Comparison of ENCODE assay signal across 9 cellular contexts in genomic region chr2:238108423-238109201, GRCh38. TPM values are rescaled to one million over a fixed set of nuclear protein-coding genes. Genes with fewer than 3 reads are reported as not detected.
A peak's percentile ranks its signal among the peaks of the same experiment; 100 is the strongest.
DNase-seq lines count a peak whose midpoint lies in the region; ATAC-seq, FAIRE-seq and TF ChIP-seq lines count a peak whose summit lies in the region.
"Had no signal": no experiment of that assay in that cellular context is flagged by ENCODE, and none has a peak within 500 bp of the region (broad histone marks: within the 10 kb centered on the region; RNA-seq: fewer than 3 reads in every experiment).

No MANE protein-coding gene starts in this region.

- no peaks in the 10 kb centered on the region for H3K4me1 ChIP-seq in IMR-90 (ENCODE audit: control insufficient read depth, insufficient read depth, low read length)
- H3K4me1 ChIP-seq in H1 (replicated peaks in 1 of 4; ENCODE audit: control insufficient read depth in 3 of 4, insufficient read depth in 4 of 4, low read length in 3 of 4): peaks cover 0 to 16% (median 7%) of the 10 kb centered on the region in 4 experiments; a peak in 6 of 7 replicates
- peaks cover 5% of the 10 kb centered on the region for H3K4me1 ChIP-seq in CD8-positive, alpha-beta T cell (ENCODE audit: insufficient read depth, low read length)

- H3K36me3 Mint-ChIP-seq in CD8-positive, alpha-beta T cell: no peaks in the 10 kb centered on the region

- H2BK5ac ChIP-seq in IMR-90 (ENCODE audit: low read depth, low read length, poor library complexity, severe bottlenecking) (no peak overlapping the region), H1 (ENCODE audit: low read depth, low read length) (peak overlapping the region; percentile 44; the same call in 1 of the 2 replicates)

- no peak overlapping the region for H2AK9ac ChIP-seq in IMR-90 (replicated peaks; ENCODE audit: low read depth, low read length, poor library complexity)

- H3K36me3 ChIP-seq in IMR-90 (ENCODE audit: control insufficient read depth, insufficient read depth, low read length) (no peaks in the 10 kb centered on the region), H1 (ENCODE audit: control insufficient read depth in 2 of 4, insufficient read depth in 4 of 4, low read length in 3 of 4) (no peaks in the 10 kb centered on the region)
- H3K36me3 ChIP-seq in CD8-positive, alpha-beta T cell (ENCODE audit: insufficient read depth, low read length): no peaks in the 10 kb centered on the region

- no peak overlapping the region for H4K8ac ChIP-seq in IMR-90 (ENCODE audit: low read depth in 2 of 2, low read length in 2 of 2)
- H4K8ac ChIP-seq in H1 (ENCODE audit: extremely low read depth, insufficient read depth, low read length): no peak overlapping the region

- no peak overlapping the region for H3K18ac ChIP-seq in IMR-90 (ENCODE audit: low read depth, low read length)
- H3K18ac ChIP-seq in H1 (ENCODE audit: extremely low read depth, low read length): no peak overlapping the region

- BruUV-seq in IMR-90 (replicated peaks; lab: Mats Ljungman, UMichigan): no TSS peak

- H3K79me2 ChIP-seq in H1 (ENCODE audit: control insufficient read depth in 1 of 2, insufficient read depth in 2 of 2, low read length in 2 of 2): no peaks in the 10 kb centered on the region

- H3K4me1 Mint-ChIP-seq in CD8-positive, alpha-beta T cell (ENCODE audit: low read depth): peaks cover 4% of the 10 kb centered on the region

- TF ChIP-seq POLR2A in IMR-90 (IDR thresholded peaks at IDR 0.05; ENCODE audit: low read depth, low read length) (no peak), H1 (IDR thresholded peaks at IDR 0.05; ENCODE audit: control extremely low read depth in 1 of 2, low read depth in 2 of 2, low read length in 2 of 2) (no peak)

- H3K4ac ChIP-seq in IMR-90 (ENCODE audit: low read depth, low read length): no peak overlapping the region
- H3K4ac ChIP-seq in H1 (replicated peaks; ENCODE audit: insufficient read length, low read depth, low read length): no peak overlapping the region

- H2BK15ac ChIP-seq in IMR-90 (ENCODE audit: low read depth, low read length) (no peak overlapping the region), H1 (ENCODE audit: low read length) (peak overlapping the region; percentile 63; the same call in 1 of the 2 replicates)

- H3K4me3 ChIP-seq in IMR-90 (ENCODE audit: insufficient read depth, low read depth, low read length) (no peak overlapping the region), H1 (ENCODE audit: extremely low read depth in 1 of 4, insufficient read depth in 2 of 4, low read depth in 3 of 4, low read length in 4 of 4) (no peak overlapping the region)
- H3K4me3 ChIP-seq in CD8-positive, alpha-beta T cell (ENCODE audit: low read depth, low read length): no peak overlapping the region

- no peak overlapping the region for H2AK5ac ChIP-seq in IMR-90 (ENCODE audit: low read depth, low read length)
- no peak overlapping the region for H2AK5ac ChIP-seq in H1 (ENCODE audit: low read depth, low read length)

- H3K4me2 ChIP-seq in IMR-90 (ENCODE audit: low read depth, low read length) (no peak overlapping the region), H1 (ENCODE audit: insufficient read depth in 1 of 2, low read depth in 2 of 2, low read length in 2 of 2) (no peak overlapping the region)

- H3K9ac ChIP-seq in IMR-90 (ENCODE audit: low read depth, low read length) (no peak overlapping the region), H1 (replicated peaks in 1 of 4; ENCODE audit: extremely low read depth in 1 of 4, low read depth in 3 of 4, low read length in 3 of 4) (no peak overlapping the region)

- H3K4me3 Mint-ChIP-seq in CD8-positive, alpha-beta T cell: no peak overlapping the region
- H3K4me3 Mint-ChIP-seq: activated naive CD4-positive, alpha-beta T cell treated with anti-CD3 and anti-CD28 coated beads, Interleukin-2, amount 50 U/mL, for 24 hours had no signal

- no peak for TF ChIP-seq CTCF in IMR-90 (conservative IDR thresholded peaks at IDR 0.05; ENCODE audit: low read depth, low read length)
- TF ChIP-seq CTCF in H1 (IDR thresholded peaks at IDR 0.05; ENCODE audit: control extremely low read depth in 1 of 3, insufficient read depth in 1 of 3, low read depth in 1 of 3, low read length in 3 of 3): no peak
- TF ChIP-seq CTCF in CD8-positive, alpha-beta T cell (IDR thresholded peaks at IDR 0.05): no peak

- ATAC-seq in GM19328 (IDR thresholded peaks at IDR 0.05; ENCODE audit: unreplicated experiment) (peak; percentile 45), IMR-90 (ENCODE audit: low read depth) (peak; percentile 17; the same call in 1 of the 2 replicates), GM18519 (IDR thresholded peaks at IDR 0.05; ENCODE audit: low FRiP score, unreplicated experiment) (no peak)
- no peak for ATAC-seq in CD8-positive, alpha-beta T cell

- no peak overlapping the region for H2BK120ac ChIP-seq in IMR-90 (ENCODE audit: low read depth, low read length)
- H2BK120ac ChIP-seq in H1 (replicated peaks; ENCODE audit: low read depth, low read length): no peak overlapping the region

- H3K27me3 ChIP-seq in IMR-90 (ENCODE audit: control insufficient read depth, insufficient read depth, low read length) (no peaks in the 10 kb centered on the region; the same call in 1 of the 2 replicates), H1 (replicated peaks in 1 of 4; ENCODE audit: control insufficient read depth in 3 of 4, extremely low read depth in 1 of 4, insufficient read depth in 3 of 4, low read length in 3 of 4) (no peaks in the 10 kb centered on the region; a peak in 1 of 7 replicates)
- no peaks in the 10 kb centered on the region for H3K27me3 ChIP-seq in CD8-positive, alpha-beta T cell (ENCODE audit: insufficient read depth, low read length)

- 84% methylated on average over 4 of the region's 20 CpGs; no CpG with 5 or more reads in 1 of the 2 experiments for WGBS in IMR-90 (ENCODE audit: extremely low coverage in 2 of 2, insufficient read length in 1 of 2), 2 experiments
- 68% methylated on average over 20 of the region's 20 CpGs; no CpG with 5 or more reads in 1 of the 2 experiments for WGBS in H1 (ENCODE audit: extremely low coverage in 1 of 2, insufficient coverage in 1 of 2, insufficient read length in 1 of 2, insufficient replicate concordance in 2 of 2, low coverage in 1 of 2, low lambda C conversion rate in 2 of 2, missing lambda C conversion rate in 1 of 2), 2 experiments

- H3K56ac ChIP-seq in IMR-90 (ENCODE audit: extremely low read depth, insufficient read depth, low read length) (no peak overlapping the region), H1 (replicated peaks; ENCODE audit: insufficient read length, low read depth, low read length) (no peak overlapping the region)

- no peak for FAIRE-seq in H1 (lab: Jason Lieb, UNC)

- no peaks in the 10 kb centered on the region for H3K9me1 ChIP-seq in IMR-90 (ENCODE audit: insufficient read depth, low read length)

- no peak for TF ChIP-seq RAD21 in IMR-90 (IDR thresholded peaks at IDR 0.05; ENCODE audit: low read length)
- no peak for TF ChIP-seq RAD21 in H1 (IDR thresholded peaks at IDR 0.05 in 1 of 2, conservative IDR thresholded peaks at IDR 0.05 in 1 of 2; ENCODE audit: low read depth in 2 of 2, low read length in 2 of 2)

- H3K79me1 ChIP-seq in IMR-90 (ENCODE audit: low read depth in 1 of 2, low read length in 2 of 2): no peaks in the 10 kb centered on the region
- H3K79me1 ChIP-seq in H1 (ENCODE audit: low read depth, low read length): no peaks in the 10 kb centered on the region

- DNase-seq in DMS53 treated with DMSO at 0.1 percent for 48 hours (lab: John Stamatoyannopoulos, UW; ENCODE audit: unreplicated experiment): peak; percentile 81
- DNase-seq in IMR-90: no peak
- peak in 1 of 2 experiments; percentile 73 for DNase-seq in H1 (ENCODE audit: low read depth in 1 of 2, low spot score in 2 of 2)
- DNase-seq in hypothalamus (lab: John Stamatoyannopoulos, UW): no peak
- DNase-seq in effector CD8-positive, alpha-beta T cell (lab: John Stamatoyannopoulos, UW): no peak
- no peak for DNase-seq in CD8-positive, alpha-beta T cell

- no peak overlapping the region for H2AFZ ChIP-seq in IMR-90 (replicated peaks; ENCODE audit: low read length, poor library complexity)
- H2AFZ ChIP-seq in H1 (ENCODE audit: low read length): peak overlapping the region; percentile 0; the same call in 1 of the 2 replicates

- no peaks in the 10 kb centered on the region; the same call in 1 of the 2 replicates for H3K23me2 ChIP-seq in H1 (ENCODE audit: low read depth, low read length)

- POLR2A ChIA-PET in IMR-90 (lab: Charles Lee; ENCODE audit: unreplicated experiment) (no interaction called here), H1 (lab: Charles Lee; ENCODE audit: partially characterized antibody) (interaction anchor here (0.6 to 2.3 kb wide), 7 partner anchors 9 to 185 kb away, joined by 3 to 23 read pairs (median 3); partner anchors contain the start of genes ESPNL and SCLY)
- POLR2A ChIA-PET in CD8-positive, alpha-beta T cell (lab: Charles Lee): no interaction called here

- H3K14ac ChIP-seq in IMR-90 (replicated peaks; ENCODE audit: low read depth, low read length) (no peak overlapping the region), H1 (ENCODE audit: insufficient read length) (no peak overlapping the region)

- H3K27ac ChIP-seq in IMR-90 (ENCODE audit: insufficient read depth, low read length): no peak overlapping the region
- H3K27ac ChIP-seq in H1 (ENCODE audit: low read depth, low read length): no peak overlapping the region
- H3K27ac ChIP-seq in CD8-positive, alpha-beta T cell (ENCODE audit: low read depth, low read length): no peak overlapping the region

- H4K5ac ChIP-seq in IMR-90 (ENCODE audit: low read depth, low read length) (no peak overlapping the region), H1 (ENCODE audit: insufficient read length, low read depth, low read length) (no peak overlapping the region)

- H3K27ac Mint-ChIP-seq in CD8-positive, alpha-beta T cell: no peak overlapping the region
- H3K27ac Mint-ChIP-seq: activated naive CD4-positive, alpha-beta T cell treated with anti-CD3 and anti-CD28 coated beads, Interleukin-2, amount 50 U/mL, for 24 hours had no signal

- CTCF ChIA-PET in IMR-90 (lab: Yijun Ruan, JAX) (no interaction called here), H1 (lab: Charles Lee; ENCODE audit: partially characterized antibody) (interaction anchor here (0.7 to 5.0 kb wide), 11 partner anchors 10 to 537 kb away, joined by 3 to 24 read pairs (median 4); partner anchors contain the start of genes ESPNL and KLHL30)
- CTCF ChIA-PET in CD8-positive, alpha-beta T cell (lab: Charles Lee): interaction anchor here (1.1 to 1.4 kb wide), 2 partner anchors 13 to 185 kb away, joined by 3 read pairs; no protein-coding TSS in a partner anchor

- dilution Hi-C loops in IMR-90 (cut with HindIII; ENCODE audit: low sequenced_read_pairs, unreplicated experiment): no loop called here

- H4K91ac ChIP-seq in IMR-90 (ENCODE audit: insufficient read depth, low read depth, low read length) (no peak overlapping the region), H1 (replicated peaks; ENCODE audit: insufficient read length, low read length) (no peak overlapping the region)

- H3K23ac ChIP-seq in IMR-90 (ENCODE audit: low read depth, low read length): no peak overlapping the region
- H3K23ac ChIP-seq in H1 (ENCODE audit: insufficient read length): no peak overlapping the region

- H4K20me1 ChIP-seq in IMR-90 (ENCODE audit: insufficient read depth, low read length) (no peaks in the 10 kb centered on the region), H1 (replicated peaks in 1 of 2; ENCODE audit: control insufficient read depth in 1 of 2, insufficient read depth in 2 of 2, low read length in 2 of 2) (no peaks in the 10 kb centered on the region)

- no peak; a peak in 1 of 3 replicates for TF ChIP-seq EP300 in H1 (IDR thresholded peaks at IDR 0.05; ENCODE audit: borderline replicate concordance in 1 of 2, low read depth in 2 of 2, low read length in 2 of 2)

- in situ Hi-C loops in IMR-90 (cut with MboI; ENCODE audit: low sequenced_read_pairs): no loop called here

- H3K27me3 Mint-ChIP-seq in CD8-positive, alpha-beta T cell (ENCODE audit: low read depth): no peaks in the 10 kb centered on the region
- H3K27me3 Mint-ChIP-seq: activated naive CD4-positive, alpha-beta T cell treated with anti-CD3 and anti-CD28 coated beads, Interleukin-2, amount 50 U/mL, for 24 hours had no signal

- peaks cover 6% of the 10 kb centered on the region for H3K9me3 Mint-ChIP-seq in CD8-positive, alpha-beta T cell

- peaks cover 10% of the 10 kb centered on the region for H3K9me3 ChIP-seq in IMR-90 (ENCODE audit: control insufficient read depth, insufficient read depth, low read length)
- no peaks in the 10 kb centered on the region for H3K9me3 ChIP-seq in H1 (ENCODE audit: insufficient read depth in 2 of 2, low read depth in 1 of 2, low read length in 1 of 2)
- H3K9me3 ChIP-seq in CD8-positive, alpha-beta T cell (ENCODE audit: low read length): no peaks in the 10 kb centered on the region

- H2BK12ac ChIP-seq in H1 (ENCODE audit: low read depth, low read length): peak overlapping the region; percentile 39; the same call in 1 of the 2 replicates

- intact Hi-C loops in IMR-90 (cut with micrococcal nuclease): no loop called here
- intact Hi-C loops in CD8-positive, alpha-beta T cell (cut with DNase I, micrococcal nuclease): no loop called here

- H2BK20ac ChIP-seq in IMR-90 (ENCODE audit: low read depth, low read length) (no peak overlapping the region), H1 (ENCODE audit: low read length) (peak overlapping the region; percentile 53; the same call in 1 of the 2 replicates)

RNA-seq across cellular contexts. Expression of gene ESPNL, which starts 8.5 kb away (rescaled TPM):
- total RNA-seq in IMR-90 (2012; rRNA removed): 1.4 and 2.0 TPM in 2 replicates
- polyA plus RNA-seq in IMR-90 (2012; rRNA removed) (2.0 and 2.6 TPM in 2 replicates), H1 (2011; rRNA removed) (0.68 and 1.6 TPM in 2 replicates)
- polyA plus RNA-seq in IMR-90 (2012; cell fraction: cytosol; rRNA removed): 3.2 and 3.7 TPM in 2 replicates
- polyA plus RNA-seq in IMR-90 (2012; cell fraction: nucleus; rRNA removed; ENCODE audit: low replicate concordance): 2.9 and 9.5 TPM in 2 replicates
- total RNA-seq in H1 (2021; fragmentation: NEBNext Ultra II Directional; extraction: Animal tissue kit (Norgen Biotek cat#: 25700)): 1.3 and 1.8 TPM in 2 replicates
- 1.3 TPM for polyA plus RNA-seq in H1 (2011; cell fraction: cytosol; rRNA removed)
- polyA plus RNA-seq in H1 (2011; cell fraction: nucleus; rRNA removed): 2.8 TPM
- polyA plus RNA-seq in H1 (2012, experiment 1 of 2): 0.54 to 1.2 TPM (median 0.82 TPM) in 4 replicates
- polyA plus RNA-seq in H1 (2012, experiment 2 of 2): 0.66 TPM
- polyA plus RNA-seq in H1 (2013, experiment 1 of 2): 0.75 TPM
- polyA plus RNA-seq in H1 (2013, experiment 2 of 2): 0.64 TPM
- 0.15 and 0.60 TPM in 2 replicates for polyA minus RNA-seq in H1 (2011; rRNA and poly(A)+ RNA removed)
- 0.73 TPM for polyA minus RNA-seq in H1 (2011; cell fraction: cytosol; rRNA and poly(A)+ RNA removed)
- polyA minus RNA-seq in H1 (2011; cell fraction: nucleus; rRNA and poly(A)+ RNA removed): 1.2 TPM
- not detected for total RNA-seq in CD8-positive, alpha-beta T cell

RNA-seq across cellular contexts. Expression of gene KLHL30, which starts 29.9 kb away (rescaled TPM):
- total RNA-seq in IMR-90 (2012; rRNA removed): under 0.01 TPM in 1 of 2 replicates, not detected in the other
- 0.03 TPM in 2 replicates for polyA plus RNA-seq in IMR-90 (2012; rRNA removed)
- 0.02 and 0.08 TPM in 2 replicates for polyA plus RNA-seq in IMR-90 (2012; cell fraction: cytosol; rRNA removed)
- 0.06 and 0.14 TPM in 2 replicates for polyA plus RNA-seq in IMR-90 (2012; cell fraction: nucleus; rRNA removed; ENCODE audit: low replicate concordance)
- total RNA-seq in H1 (2021; fragmentation: NEBNext Ultra II Directional; extraction: Animal tissue kit (Norgen Biotek cat#: 25700)): 0.08 TPM in 1 of 2 replicates, not detected in the other
- 0.03 TPM in 1 of 2 replicates, not detected in the other for polyA plus RNA-seq in H1 (2011; rRNA removed)
- polyA plus RNA-seq in H1 (2011; cell fraction: cytosol; rRNA removed): 0.01 TPM
- 0.07 TPM for polyA plus RNA-seq in H1 (2011; cell fraction: nucleus; rRNA removed)
- not detected in 4 replicates for polyA plus RNA-seq in H1 (2012, experiment 1 of 2)
- polyA plus RNA-seq in H1 (2012, experiment 2 of 2): not detected
- not detected for polyA plus RNA-seq in H1 (2013, experiment 1 of 2)
- not detected for polyA plus RNA-seq in H1 (2013, experiment 2 of 2)
- polyA minus RNA-seq in H1 (2011; rRNA and poly(A)+ RNA removed): not detected in 2 replicates
- polyA minus RNA-seq in H1 (2011; cell fraction: cytosol; rRNA and poly(A)+ RNA removed): not detected
- not detected for polyA minus RNA-seq in H1 (2011; cell fraction: nucleus; rRNA and poly(A)+ RNA removed)
- not detected for total RNA-seq in CD8-positive, alpha-beta T cell

RNA-seq across cellular contexts. Expression of gene SCLY, which starts 47.8 kb away (rescaled TPM):
- total RNA-seq in IMR-90 (2012; rRNA removed): 8.6 and 12.2 TPM in 2 replicates
- 10.5 and 11.5 TPM in 2 replicates for polyA plus RNA-seq in IMR-90 (2012; rRNA removed)
- 6.0 and 9.5 TPM in 2 replicates for polyA plus RNA-seq in IMR-90 (2012; cell fraction: cytosol; rRNA removed)
- 17.5 and 22.5 TPM in 2 replicates for polyA plus RNA-seq in IMR-90 (2012; cell fraction: nucleus; rRNA removed; ENCODE audit: low replicate concordance)
- total RNA-seq in H1 (2021; fragmentation: NEBNext Ultra II Directional; extraction: Animal tissue kit (Norgen Biotek cat#: 25700)): 79.0 and 83.7 TPM in 2 replicates
- polyA plus RNA-seq in H1 (2011; rRNA removed): 79.5 and 111 TPM in 2 replicates
- polyA plus RNA-seq in H1 (2011; cell fraction: cytosol; rRNA removed): 68.5 TPM
- polyA plus RNA-seq in H1 (2011; cell fraction: nucleus; rRNA removed): 100.0 TPM
- 65.1 to 71.0 TPM (median 67.4 TPM) in 4 replicates for polyA plus RNA-seq in H1 (2012, experiment 1 of 2)
- 70.8 TPM for polyA plus RNA-seq in H1 (2012, experiment 2 of 2)
- 43.4 TPM for polyA plus RNA-seq in H1 (2013, experiment 1 of 2)
- polyA plus RNA-seq in H1 (2013, experiment 2 of 2): 44.4 TPM
- polyA minus RNA-seq in H1 (2011; rRNA and poly(A)+ RNA removed): 63.7 and 76.3 TPM in 2 replicates
- polyA minus RNA-seq in H1 (2011; cell fraction: cytosol; rRNA and poly(A)+ RNA removed): 40.9 TPM
- 77.6 TPM for polyA minus RNA-seq in H1 (2011; cell fraction: nucleus; rRNA and poly(A)+ RNA removed)
- 10 to 100 TPM in 1 of 2 experiments, 1 to 10 TPM in 1; 5.8 to 11.8 TPM for total RNA-seq in CD8-positive, alpha-beta T cell

RNA-seq across cellular contexts. Expression of gene ERFE, which starts 50.2 kb away (rescaled TPM):
- 0.56 and 1.3 TPM in 2 replicates for total RNA-seq in IMR-90 (2012; rRNA removed)
- polyA plus RNA-seq in IMR-90 (2012; rRNA removed) (3.5 and 3.8 TPM in 2 replicates), H1 (2011; rRNA removed) (3.6 and 5.1 TPM in 2 replicates)
- 1.3 and 5.0 TPM in 2 replicates for polyA plus RNA-seq in IMR-90 (2012; cell fraction: cytosol; rRNA removed)
- 6.8 and 8.6 TPM in 2 replicates for polyA plus RNA-seq in IMR-90 (2012; cell fraction: nucleus; rRNA removed; ENCODE audit: low replicate concordance)
- total RNA-seq in H1 (2021; fragmentation: NEBNext Ultra II Directional; extraction: Animal tissue kit (Norgen Biotek cat#: 25700)): 1.8 and 2.5 TPM in 2 replicates
- polyA plus RNA-seq in H1 (2011; cell fraction: cytosol; rRNA removed): 4.8 TPM
- polyA plus RNA-seq in H1 (2011; cell fraction: nucleus; rRNA removed): 10.3 TPM
- 2.8 to 3.5 TPM (median 2.8 TPM) in 4 replicates for polyA plus RNA-seq in H1 (2012, experiment 1 of 2)
- polyA plus RNA-seq in H1 (2012, experiment 2 of 2): 3.2 TPM
- polyA plus RNA-seq in H1 (2013, experiment 1 of 2): 3.1 TPM
- polyA plus RNA-seq in H1 (2013, experiment 2 of 2): 2.8 TPM
- 1.1 and 1.3 TPM in 2 replicates for polyA minus RNA-seq in H1 (2011; rRNA and poly(A)+ RNA removed)
- polyA minus RNA-seq in H1 (2011; cell fraction: cytosol; rRNA and poly(A)+ RNA removed): 2.8 TPM
- polyA minus RNA-seq in H1 (2011; cell fraction: nucleus; rRNA and poly(A)+ RNA removed): 1.4 TPM
- total RNA-seq in CD8-positive, alpha-beta T cell: not detected

Comparison
In these comparisons a context has a peak if more than half of its experiments do, and no peak if none do; other contexts are left out.
1. ATAC-seq: peak in GM19328 (single experiment) and IMR-90 (single experiment); none in CD8-positive, alpha-beta T cell (single experiment) and GM18519 (single experiment).